19 cellular contexts compared by ENCODE assay signal in the genomic region with DNA sequence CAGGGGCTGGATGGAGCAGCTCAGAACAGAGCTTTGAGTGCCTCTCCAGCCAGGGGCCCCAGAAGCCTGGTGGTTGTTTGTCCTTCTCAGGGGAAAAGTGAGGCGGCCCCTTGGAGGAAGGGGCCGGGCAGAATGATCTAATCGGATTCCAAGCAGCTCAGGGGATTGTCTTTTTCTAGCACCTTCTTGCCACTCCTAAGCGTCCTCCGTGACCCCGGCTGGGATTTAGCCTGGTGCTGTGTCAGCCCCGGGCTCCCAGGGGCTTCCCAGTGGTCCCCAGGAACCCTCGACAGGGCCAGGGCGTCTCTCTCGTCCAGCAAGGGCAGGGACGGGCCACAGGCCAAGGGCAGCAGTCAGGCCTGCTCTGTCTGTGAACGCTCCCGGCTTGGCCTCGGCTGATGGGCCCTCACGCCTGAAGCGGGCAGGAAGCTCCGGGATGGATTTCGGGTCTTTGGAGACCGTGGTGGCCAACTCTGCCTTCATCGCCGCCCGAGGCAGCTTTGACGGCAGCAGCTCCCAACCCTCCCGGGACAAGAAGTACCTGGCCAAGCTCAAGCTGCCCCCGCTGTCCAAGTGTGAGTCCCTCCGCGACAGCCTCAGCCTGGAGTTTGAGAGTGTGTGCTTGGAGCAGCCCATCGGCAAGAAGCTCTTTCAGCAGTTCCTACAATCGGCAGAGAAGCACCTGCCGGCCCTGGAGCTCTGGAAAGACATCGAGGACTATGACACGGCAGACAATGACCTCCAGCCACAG. TPM values are rescaled to one million over a fixed set of nuclear protein-coding genes. Genes with fewer than 3 reads are reported as not detected.
DNase-seq lines count a peak whose midpoint lies in the region; ATAC-seq and TF ChIP-seq lines count a peak whose summit lies in the region.
"Had no signal": no experiment of that assay in that cellular context is flagged by ENCODE, and none has a peak within 500 bp of the region (broad histone marks: within the 10 kb centered on the region; RNA-seq: fewer than 3 reads in every experiment).

TSS of gene GRK1 (plus strand) at position 269 of the 751 bp plus-strand sequence. CDS start at position 437, 168 bp downstream.

- DNase-seq in natural killer cell: peak; percentile 12
- DNase-seq in natural killer cell treated with Interleukin-12 subunit alpha and Interleukin-12 subunit beta and Interleukin-15 and Interleukin-18, amount 100 ng/mL, for 72 hours (ENCODE audit: low spot score): no peak
- DNase-seq in endodermal cell: peak; percentile 64
- DNase-seq in neuronal stem cell (ENCODE audit: low spot score): no peak
- no peak for DNase-seq in stimulated activated naive CD8-positive, alpha-beta T cell treated with anti-CD3 and anti-CD28 coated beads, Interleukin-15, Interleukin-2, amounts not matched to agents 100 U/mL and 50 U/mL, for 24 hours
- no peak for DNase-seq in NCI-H2227 treated with DMSO at 0.1 percent for 48 hours (lab: John Stamatoyannopoulos, UW)
- DNase-seq in activated CD4-positive, alpha-beta T cell treated with anti-CD3 and anti-CD28 coated beads for 48 hours: no peak
- DNase-seq: activated CD4-positive, alpha-beta T cell treated with anti-CD3 and anti-CD28 coated beads, Interleukin-2, amount 50 U/mL, for 48 hours; AML-193; foreskin melanocyte; HFFc6; IMR-90; mammary epithelial cell; NCI-H1092 had no signal

- H3K4me2 ChIP-seq in neuronal stem cell (ENCODE audit: insufficient read depth, low read length, poor library complexity, severe bottlenecking): no peak within 1 kb of the TSS

- H2BK120ac ChIP-seq in neuronal stem cell (ENCODE audit: low read depth, low read length): no peak within 1 kb of the TSS

- peak within 1 kb of the TSS; percentile 67 for H3K18ac ChIP-seq in neuronal stem cell (ENCODE audit: low read length)

- H3K4me3 ChIP-seq in endodermal cell (ENCODE audit: low read length) (no peak within 1 kb of the TSS), neuronal stem cell (ENCODE audit: low read length in 2 of 2) (peak within 1 kb of the TSS in 1 of 2 donors; percentile 49)
- H3K4me3 ChIP-seq: ascending aorta had no signal

- H3K23ac ChIP-seq in neuronal stem cell (ENCODE audit: low read depth, low read length, poor library complexity): peak within 1 kb of the TSS; percentile 66

- H2BK5ac ChIP-seq in neuronal stem cell (ENCODE audit: low read length): peak within 1 kb of the TSS; percentile 71

- H3K4me3 Mint-ChIP-seq in natural killer cell (no peak within 1 kb of the TSS), endodermal cell (no peak within 1 kb of the TSS)
- no peak within 1 kb of the TSS for H3K4me3 Mint-ChIP-seq in natural killer cell treated with Interleukin-12 subunit alpha and Interleukin-12 subunit beta and Interleukin-15 and Interleukin-18, amount 100 ng/mL, for 72 hours
- H3K4me3 Mint-ChIP-seq: activated T-helper 17 cell treated with anti-CD3 and anti-CD28 coated beads, Interleukin-2, amount 50 U/mL, for 72 hours; HFFc6; stimulated activated naive CD8-positive, alpha-beta T cell treated with anti-CD3 and anti-CD28 coated beads, Interleukin-15, Interleukin-2, amounts not matched to agents 100 ng/mL and 50 ng/mL, for 24 hours had no signal

- H3K36me3 Mint-ChIP-seq in natural killer cell (no peaks in the 10 kb centered on the region), endodermal cell (ENCODE audit: low read depth) (no peaks in the 10 kb centered on the region)
- peaks cover 2% of the 10 kb centered on the region for H3K36me3 Mint-ChIP-seq in natural killer cell treated with Interleukin-12 subunit alpha and Interleukin-12 subunit beta and Interleukin-15 and Interleukin-18, amount 100 ng/mL, for 72 hours

- H3K27me3 ChIP-seq in endodermal cell (ENCODE audit: control insufficient read depth, insufficient read depth, low read length, poor library complexity, severe bottlenecking) (no peaks in the 10 kb centered on the region), neuronal stem cell (ENCODE audit: control insufficient read depth in 3 of 3, insufficient read depth in 3 of 3, low read depth in 1 of 3, low read length in 3 of 3) (peaks cover 0 to 6% (median 4%) of the 10 kb centered on the region in 3 experiments)
- H3K27me3 ChIP-seq: ascending aorta had no signal

- TF ChIP-seq CTCF in natural killer cell (IDR thresholded peaks at IDR 0.05) (no peak), endodermal cell (conservative IDR thresholded peaks at IDR 0.05) (no peak)

- peak within 1 kb of the TSS; percentile 32 for H3K14ac ChIP-seq in neuronal stem cell (ENCODE audit: low read length)

- no peak for ATAC-seq in natural killer cell
- ATAC-seq in natural killer cell treated with Interleukin-12 subunit alpha and Interleukin-12 subunit beta and Interleukin-15 and Interleukin-18, amount 100 ng/mL, for 72 hours: no peak
- no peak for ATAC-seq in stimulated activated naive CD8-positive, alpha-beta T cell treated with anti-CD3 and anti-CD28 coated beads, Interleukin-15, Interleukin-2, amounts not matched to agents 100 U/mL and 50 U/mL, for 24 hours
- ATAC-seq: activated T-helper 17 cell treated with anti-CD3 and anti-CD28 coated beads, Interleukin-2, amount 50 U/mL, for 72 hours had no signal

- peak within 1 kb of the TSS; percentile 41 for H3K4ac ChIP-seq in neuronal stem cell (ENCODE audit: low read length)

- H3K79me1 ChIP-seq in neuronal stem cell (ENCODE audit: low read depth, low read length): peaks cover 15% of the 10 kb centered on the region

- H2BK12ac ChIP-seq in neuronal stem cell (ENCODE audit: low read length): peak within 1 kb of the TSS; percentile 14

- H3K27me3 Mint-ChIP-seq in natural killer cell (ENCODE audit: low read depth in 2 of 2) (no peaks in the 10 kb centered on the region), endodermal cell (ENCODE audit: insufficient read depth) (peaks cover 2% of the 10 kb centered on the region)
- no peaks in the 10 kb centered on the region for H3K27me3 Mint-ChIP-seq in natural killer cell treated with Interleukin-12 subunit alpha and Interleukin-12 subunit beta and Interleukin-15 and Interleukin-18, amount 100 ng/mL, for 72 hours
- H3K27me3 Mint-ChIP-seq: activated T-helper 17 cell treated with anti-CD3 and anti-CD28 coated beads, Interleukin-2, amount 50 U/mL, for 72 hours; stimulated activated naive CD8-positive, alpha-beta T cell treated with anti-CD3 and anti-CD28 coated beads, Interleukin-15, Interleukin-2, amounts not matched to agents 100 ng/mL and 50 ng/mL, for 24 hours had no signal

- H3K36me3 ChIP-seq in endodermal cell (ENCODE audit: control insufficient read depth, insufficient read depth, low read length): no peaks in the 10 kb centered on the region
- H3K36me3 ChIP-seq in neuronal stem cell (replicated peaks in 1 of 2; ENCODE audit: control insufficient read depth in 2 of 2, insufficient read depth in 2 of 2, low read length in 2 of 2): no peaks in the 10 kb centered on the region
- H3K36me3 ChIP-seq: ascending aorta, neutrophil had no signal

- no peaks in the 10 kb centered on the region for H3K4me1 ChIP-seq in endodermal cell (ENCODE audit: control insufficient read depth, insufficient read depth, low read length)
- H3K4me1 ChIP-seq in neuronal stem cell (ENCODE audit: control insufficient read depth in 2 of 2, insufficient read depth in 1 of 2, low read depth in 1 of 2, low read length in 2 of 2): peaks cover 0 to 4% of the 10 kb centered on the region in 2 donors
- H3K4me1 ChIP-seq: ascending aorta had no signal

- WGBS in endodermal cell (ENCODE audit: insufficient coverage in 1 of 2, insufficient read length in 1 of 2), 2 experiments: 88 to 91% methylated on average over 26 to 32 of the region's 32 CpGs
- no CpG with 5 or more reads among the region's 32 CpGs for WGBS in neuronal stem cell (ENCODE audit: extremely low coverage in 2 of 2, insufficient read length in 2 of 2, insufficient replicate concordance in 1 of 2), 2 donors

- H3K9ac ChIP-seq in endodermal cell (ENCODE audit: extremely low read depth, low read length, poor library complexity, severe bottlenecking) (peak within 1 kb of the TSS; percentile 11), neuronal stem cell (ENCODE audit: low read depth, low read length, poor library complexity) (peak within 1 kb of the TSS; percentile 56)

- H3K9me3 Mint-ChIP-seq in natural killer cell (peaks cover under 1% of the 10 kb centered on the region in 2 donors), endodermal cell (peaks cover 2% of the 10 kb centered on the region)
- H3K9me3 Mint-ChIP-seq in natural killer cell treated with Interleukin-12 subunit alpha and Interleukin-12 subunit beta and Interleukin-15 and Interleukin-18, amount 100 ng/mL, for 72 hours: peaks cover under 1% of the 10 kb centered on the region
- H3K9me3 Mint-ChIP-seq: activated T-helper 17 cell treated with anti-CD3 and anti-CD28 coated beads, Interleukin-2, amount 50 U/mL, for 72 hours had no signal

- intact Hi-C loops in natural killer cell (cut with micrococcal nuclease): no loop called here

- H3K27ac ChIP-seq in endodermal cell (ENCODE audit: low read depth, low read length) (no peak within 1 kb of the TSS), neuronal stem cell (replicated peaks; ENCODE audit: low read length) (no peak within 1 kb of the TSS)
- H3K27ac ChIP-seq: ascending aorta, neutrophil had no signal

- H3K9me3 ChIP-seq in endodermal cell (ENCODE audit: control insufficient read depth, low read length) (peaks cover 3% of the 10 kb centered on the region), neuronal stem cell (replicated peaks in 1 of 2; ENCODE audit: control insufficient read depth in 2 of 2, insufficient read depth in 1 of 2, low read depth in 1 of 2, low read length in 2 of 2) (peaks cover 0 to 5% of the 10 kb centered on the region in 2 donors)
- H3K9me3 ChIP-seq: neutrophil had no signal

- peak within 1 kb of the TSS; percentile 60 for H2AFZ ChIP-seq in neuronal stem cell (ENCODE audit: low read length)

- H2BK15ac ChIP-seq in neuronal stem cell (ENCODE audit: low read length): peak within 1 kb of the TSS; percentile 72

- no peak within 1 kb of the TSS for H4K8ac ChIP-seq in neuronal stem cell (ENCODE audit: low read depth, low read length)

- H3K4me1 Mint-ChIP-seq in natural killer cell: peaks cover 0 to 2% of the 10 kb centered on the region in 2 donors
- peaks cover 1 to 6% of the 10 kb centered on the region in 2 donors for H3K4me1 Mint-ChIP-seq in natural killer cell treated with Interleukin-12 subunit alpha and Interleukin-12 subunit beta and Interleukin-15 and Interleukin-18, amount 100 ng/mL, for 72 hours (ENCODE audit: low read depth in 2 of 2)
- H3K4me1 Mint-ChIP-seq in endodermal cell: peaks cover 19% of the 10 kb centered on the region

- no peak within 1 kb of the TSS for H3K27ac Mint-ChIP-seq in natural killer cell
- H3K27ac Mint-ChIP-seq in natural killer cell treated with Interleukin-12 subunit alpha and Interleukin-12 subunit beta and Interleukin-15 and Interleukin-18, amount 100 ng/mL, for 72 hours: peak within 1 kb of the TSS in 1 of 2 donors; percentile 78
- H3K27ac Mint-ChIP-seq in endodermal cell: peak within 1 kb of the TSS; percentile 84
- H3K27ac Mint-ChIP-seq: activated T-helper 17 cell treated with anti-CD3 and anti-CD28 coated beads, Interleukin-2, amount 50 U/mL, for 72 hours; HFFc6; stimulated activated naive CD8-positive, alpha-beta T cell treated with anti-CD3 and anti-CD28 coated beads, Interleukin-15, Interleukin-2, amounts not matched to agents 100 ng/mL and 50 ng/mL, for 24 hours had no signal

- no peak within 1 kb of the TSS for H4K91ac ChIP-seq in neuronal stem cell (ENCODE audit: low read depth, low read length, poor library complexity)

- H2AK5ac ChIP-seq in neuronal stem cell (ENCODE audit: low read depth, low read length): no peak within 1 kb of the TSS

RNA-seq across cellular contexts. Expression of gene GRK1, which starts in this region (rescaled TPM):
- total RNA-seq in natural killer cell (not detected), endodermal cell (1 to 10 TPM; 1.7 to 2.5 TPM)
- under 1 TPM in 1 of 2 donors, not detected in 1; 0.14 TPM for total RNA-seq in natural killer cell treated with Interleukin-12 subunit alpha and Interleukin-12 subunit beta and Interleukin-15 and Interleukin-18, amount 100 ng/mL, for 72 hours
- 0.25 TPM for polyA plus RNA-seq in endodermal cell (2013, experiment 1 of 2)
- polyA plus RNA-seq in endodermal cell (2013, experiment 2 of 2): 0.17 TPM
- polyA plus RNA-seq in neuronal stem cell (2013, experiment 1 of 2): 0.11 TPM
- polyA plus RNA-seq in neuronal stem cell (2013, experiment 2 of 2): 0.10 TPM
- total RNA-seq: ascending aorta, HFFc6, IMR-90, SK-MEL-5 had no signal
- polyA plus RNA-seq: IMR-90, mammary epithelial cell had no signal

Comparison
In these comparisons a context has a peak if more than half of its experiments do, and no peak if none do; other contexts are left out.
1. Peak in DNase-seq in natural killer cell; RNA of the gene not detected or under 1 TPM.